Comparison of ENCODE assay signal across 9 cellular contexts in the genomic region with DNA sequence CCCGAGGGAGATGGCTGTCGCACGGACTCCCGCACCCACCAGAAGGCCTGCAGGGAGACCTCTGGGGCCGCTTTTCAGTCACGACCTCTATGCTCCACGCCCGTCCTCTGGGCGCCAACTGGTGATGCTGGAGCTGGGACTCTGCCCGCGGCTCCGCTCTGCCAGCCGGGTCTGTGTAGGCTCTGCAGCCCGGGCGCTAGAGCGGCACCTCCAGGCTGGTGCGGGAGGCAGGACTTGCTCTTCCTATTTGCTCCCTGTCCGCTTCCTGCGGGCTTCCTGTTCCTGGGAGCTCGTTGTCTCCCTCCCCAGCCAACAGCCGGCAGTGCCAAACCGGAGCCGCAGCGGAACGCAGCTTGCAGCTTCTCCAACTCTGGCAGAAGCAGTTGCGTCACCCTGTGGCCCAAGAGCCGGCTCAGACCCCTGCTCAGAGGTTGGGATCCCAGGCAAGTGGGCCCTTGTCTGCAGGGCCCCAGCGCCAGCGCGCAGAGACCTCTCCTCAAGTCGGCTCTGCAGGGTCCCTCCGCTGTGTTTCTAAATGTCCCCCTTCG.
DNase-seq lines count a peak whose midpoint lies in the region; ATAC-seq and TF ChIP-seq lines count a peak whose summit lies in the region.
"Had no signal": no experiment of that assay in that cellular context is flagged by ENCODE, and none has a peak within 500 bp of the region (broad histone marks: within the 10 kb centered on the region; RNA-seq: fewer than 3 reads in every experiment).

No MANE protein-coding gene starts in this region.

- CTCF ChIA-PET in activated CD8-positive, alpha-beta T cell treated with anti-CD3 and anti-CD28 coated beads, Interleukin-2, amount 10 ng/mL, durations not matched to agents 7 days and 5 days (lab: Charles Lee) = interaction anchor here (0.6 kb wide), 1 partner anchor 38 kb away, joined by 3 read pairs; no protein-coding TSS in a partner anchor
- CTCF ChIA-PET in activated CD8-positive, alpha-beta T cell treated with anti-CD3 and anti-CD28 coated beads for 36 hours (lab: Charles Lee) = interaction anchor here (1.8 kb wide), 1 partner anchor 10 kb away, joined by 3 read pairs; no protein-coding TSS in a partner anchor

- no peaks in the 10 kb centered on the region for H3K27me3 ChIP-seq in uterus
- no peaks in the 10 kb centered on the region for H3K27me3 ChIP-seq in effector memory CD4-positive, alpha-beta T cell (replicated peaks; ENCODE audit: control insufficient read depth, insufficient read depth, low read length, poor library complexity, severe bottlenecking)

- H3K36me3 Mint-ChIP-seq in activated CD8-positive, alpha-beta T cell treated with anti-CD3 and anti-CD28 coated beads, Interleukin-2, amount 10 ng/mL, durations not matched to agents 7 days and 5 days (ENCODE audit: low read depth) = no peaks in the 10 kb centered on the region
- H3K36me3 Mint-ChIP-seq in activated CD8-positive, alpha-beta T cell treated with anti-CD3 and anti-CD28 coated beads for 36 hours (ENCODE audit: low read depth) = no peaks in the 10 kb centered on the region
- peaks cover 3% of the 10 kb centered on the region for H3K36me3 Mint-ChIP-seq in endothelial cell (ENCODE audit: low read depth, unreplicated experiment)
- no peaks in the 10 kb centered on the region for H3K36me3 Mint-ChIP-seq in mesothelial cell of epicardium
- H3K36me3 Mint-ChIP-seq: CD8-positive, alpha-beta T cell had no signal

- POLR2A ChIA-PET in activated CD8-positive, alpha-beta T cell treated with anti-CD3 and anti-CD28 coated beads, Interleukin-2, amount 10 ng/mL, durations not matched to agents 7 days and 5 days (lab: Charles Lee) = no interaction called here
- POLR2A ChIA-PET in activated CD8-positive, alpha-beta T cell treated with anti-CD3 and anti-CD28 coated beads for 36 hours (lab: Charles Lee) = interaction anchor here (0.6 kb wide), 1 partner anchor 239 kb away, joined by 3 read pairs; no protein-coding TSS in a partner anchor

- no peak overlapping the region for H3K4me3 Mint-ChIP-seq in activated CD8-positive, alpha-beta T cell treated with anti-CD3 and anti-CD28 coated beads, Interleukin-2, amount 10 ng/mL, durations not matched to agents 7 days and 5 days
- no peak overlapping the region for H3K4me3 Mint-ChIP-seq in activated CD8-positive, alpha-beta T cell treated with anti-CD3 and anti-CD28 coated beads for 36 hours
- H3K4me3 Mint-ChIP-seq in endothelial cell (ENCODE audit: unreplicated experiment) = no peak overlapping the region
- peak overlapping the region; percentile 47 for H3K4me3 Mint-ChIP-seq in mesothelial cell of epicardium
- H3K4me3 Mint-ChIP-seq: CD8-positive, alpha-beta T cell had no signal

- no peak for TF ChIP-seq POLR2A in uterus (IDR thresholded peaks at IDR 0.05)

- no peaks in the 10 kb centered on the region for H3K9me3 Mint-ChIP-seq in activated CD8-positive, alpha-beta T cell treated with anti-CD3 and anti-CD28 coated beads, Interleukin-2, amount 10 ng/mL, durations not matched to agents 7 days and 5 days (ENCODE audit: insufficient read depth)
- no peaks in the 10 kb centered on the region for H3K9me3 Mint-ChIP-seq in activated CD8-positive, alpha-beta T cell treated with anti-CD3 and anti-CD28 coated beads for 36 hours
- H3K9me3 Mint-ChIP-seq in endothelial cell (ENCODE audit: unreplicated experiment) (peaks cover 5% of the 10 kb centered on the region), mesothelial cell of epicardium (peaks cover 9% of the 10 kb centered on the region)

- H3K27ac Mint-ChIP-seq in activated CD8-positive, alpha-beta T cell treated with anti-CD3 and anti-CD28 coated beads, Interleukin-2, amount 10 ng/mL, durations not matched to agents 7 days and 5 days = no peak overlapping the region
- H3K27ac Mint-ChIP-seq in activated CD8-positive, alpha-beta T cell treated with anti-CD3 and anti-CD28 coated beads for 36 hours = no peak overlapping the region
- H3K27ac Mint-ChIP-seq in endothelial cell (ENCODE audit: unreplicated experiment) (no peak overlapping the region), mesothelial cell of epicardium (no peak overlapping the region)
- H3K27ac Mint-ChIP-seq: CD8-positive, alpha-beta T cell had no signal

- H3K4me1 Mint-ChIP-seq in activated CD8-positive, alpha-beta T cell treated with anti-CD3 and anti-CD28 coated beads, Interleukin-2, amount 10 ng/mL, durations not matched to agents 7 days and 5 days (ENCODE audit: low read depth) = no peaks in the 10 kb centered on the region
- no peaks in the 10 kb centered on the region for H3K4me1 Mint-ChIP-seq in activated CD8-positive, alpha-beta T cell treated with anti-CD3 and anti-CD28 coated beads for 36 hours (ENCODE audit: low read depth)
- peaks cover 13% of the 10 kb centered on the region for H3K4me1 Mint-ChIP-seq in endothelial cell (ENCODE audit: unreplicated experiment)
- H3K4me1 Mint-ChIP-seq in mesothelial cell of epicardium = peaks cover 11% of the 10 kb centered on the region

- no peak overlapping the region for H3K27ac ChIP-seq in uterus
- H3K27ac ChIP-seq in effector memory CD4-positive, alpha-beta T cell (ENCODE audit: insufficient read depth, low read length, poor library complexity, severe bottlenecking) = no peak overlapping the region

- no peaks in the 10 kb centered on the region for H3K4me1 ChIP-seq in uterus
- no peaks in the 10 kb centered on the region for H3K4me1 ChIP-seq in effector memory CD4-positive, alpha-beta T cell (ENCODE audit: control insufficient read depth, insufficient read depth, low read length, poor library complexity, severe bottlenecking)

- no peak for TF ChIP-seq CTCF in activated CD8-positive, alpha-beta T cell treated with anti-CD3 and anti-CD28 coated beads for 36 hours (IDR thresholded peaks at IDR 0.05)
- TF ChIP-seq CTCF in endothelial cell (IDR thresholded peaks at IDR 0.05; ENCODE audit: unreplicated experiment) = no peak
- TF ChIP-seq CTCF in mesothelial cell of epicardium (IDR thresholded peaks at IDR 0.05; ENCODE audit: unreplicated experiment) = no peak
- peak; percentile 5 to 34 (median 18) for TF ChIP-seq CTCF in uterus (IDR thresholded peaks at IDR 0.05)

- H3K4me3 ChIP-seq in uterus = peak overlapping the region in 1 of 2 donors; percentile 18
- no peak overlapping the region for H3K4me3 ChIP-seq in effector memory CD4-positive, alpha-beta T cell (ENCODE audit: insufficient read depth, low read depth, low read length, poor library complexity, severe bottlenecking)

- DNase-seq in activated CD8-positive, alpha-beta T cell treated with anti-CD3 and anti-CD28 coated beads, Interleukin-2, amount 10 ng/mL, durations not matched to agents 7 days and 5 days = peak; percentile 15
- DNase-seq in activated CD8-positive, alpha-beta T cell treated with anti-CD3 and anti-CD28 coated beads for 36 hours = no peak
- DNase-seq in endothelial cell (ENCODE audit: low spot score) (peak; percentile 47), mesothelial cell of epicardium (ENCODE audit: low spot score in 2 of 2, unreplicated experiment in 2 of 2) (peak in 1 of 2 experiments; percentile 60), uterus (peak; percentile 54 to 59)
- no peak for DNase-seq in effector memory CD4-positive, alpha-beta T cell

- H3K9me3 ChIP-seq in uterus = no peaks in the 10 kb centered on the region
- no peaks in the 10 kb centered on the region for H3K9me3 ChIP-seq in effector memory CD4-positive, alpha-beta T cell (ENCODE audit: control insufficient read depth, low read length)

- ATAC-seq in activated CD8-positive, alpha-beta T cell treated with anti-CD3 and anti-CD28 coated beads, Interleukin-2, amount 10 ng/mL, durations not matched to agents 7 days and 5 days = no peak
- no peak for ATAC-seq in activated CD8-positive, alpha-beta T cell treated with anti-CD3 and anti-CD28 coated beads for 36 hours
- ATAC-seq in HG03378 (IDR thresholded peaks at IDR 0.05; ENCODE audit: unreplicated experiment) (no peak), HG02623 (IDR thresholded peaks at IDR 0.05; ENCODE audit: unreplicated experiment) (no peak)
- ATAC-seq: CD8-positive, alpha-beta T cell had no signal

- peaks cover 21% of the 10 kb centered on the region for H3K27me3 Mint-ChIP-seq in activated CD8-positive, alpha-beta T cell treated with anti-CD3 and anti-CD28 coated beads, Interleukin-2, amount 10 ng/mL, durations not matched to agents 7 days and 5 days (ENCODE audit: low read depth)
- peaks cover 10% of the 10 kb centered on the region for H3K27me3 Mint-ChIP-seq in activated CD8-positive, alpha-beta T cell treated with anti-CD3 and anti-CD28 coated beads for 36 hours
- H3K27me3 Mint-ChIP-seq in endothelial cell (ENCODE audit: unreplicated experiment) (peaks cover 5% of the 10 kb centered on the region), mesothelial cell of epicardium (ENCODE audit: low read depth) (no peaks in the 10 kb centered on the region)

- H3K36me3 ChIP-seq in uterus = no peaks in the 10 kb centered on the region
- no peaks in the 10 kb centered on the region for H3K36me3 ChIP-seq in effector memory CD4-positive, alpha-beta T cell (ENCODE audit: control insufficient read depth, insufficient read depth, low read length)

- intact Hi-C loops in activated CD8-positive, alpha-beta T cell treated with anti-CD3 and anti-CD28 coated beads for 36 hours (cut with micrococcal nuclease) = no loop called here
- intact Hi-C loops in uterus (cut with DNase I; ENCODE audit: low total_unique reads) = no loop called here

Comparison
In these comparisons a context has a peak if more than half of its experiments do, and no peak if none do; other contexts are left out.
1. DNase-seq: peak in activated CD8-positive, alpha-beta T cell treated with anti-CD3 and anti-CD28 coated beads, Interleukin-2, amount 10 ng/mL, durations not matched to agents 7 days and 5 days (single experiment), endothelial cell (single experiment) and uterus (2 of 2); none in activated CD8-positive, alpha-beta T cell treated with anti-CD3 and anti-CD28 coated beads for 36 hours (single experiment) and effector memory CD4-positive, alpha-beta T cell (0 of 3).
2. CTCF ChIP-seq: peak in uterus (4 of 4); none in activated CD8-positive, alpha-beta T cell treated with anti-CD3 and anti-CD28 coated beads for 36 hours (single experiment), endothelial cell (single experiment) and mesothelial cell of epicardium (single experiment).